ENCODE assay signal across 1 cellular context in genomic region chrX:154378059-154378798, GRCh38.
TF ChIP-seq lines count a peak whose summit lies in the region.

No MANE protein-coding gene starts in this region.

TF ChIP-seq in HEK293, 187 proteins besides CTCF, POLR2A, EP300 and RAD21 (continued from another document and continues in another):
- TF ChIP-seq, protein P1, sequence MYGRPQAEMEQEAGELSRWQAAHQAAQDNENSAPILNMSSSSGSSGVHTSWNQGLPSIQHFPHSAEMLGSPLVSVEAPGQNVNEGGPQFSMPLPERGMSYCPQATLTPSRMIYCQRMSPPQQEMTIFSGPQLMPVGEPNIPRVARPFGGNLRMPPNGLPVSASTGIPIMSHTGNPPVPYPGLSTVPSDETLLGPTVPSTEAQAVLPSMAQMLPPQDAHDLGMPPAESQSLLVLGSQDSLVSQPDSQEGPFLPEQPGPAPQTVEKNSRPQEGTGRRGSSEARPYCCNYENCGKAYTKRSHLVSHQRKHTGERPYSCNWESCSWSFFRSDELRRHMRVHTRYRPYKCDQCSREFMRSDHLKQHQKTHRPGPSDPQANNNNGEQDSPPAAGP (tag by site-specific recombination; IDR thresholded peaks at IDR 0.05), result no peak
- TF ChIP-seq ZFP3 (tag by site-specific recombination; IDR thresholded peaks at IDR 0.05; ENCODE audit: low read depth) (no peak), ZNF223 (tag by site-specific recombination; IDR thresholded peaks at IDR 0.05) (no peak), ZNF529 (tag by site-specific recombination; IDR thresholded peaks at IDR 0.05; ENCODE audit: insufficient replicate concordance) (no peak), ZNF624 (tag by site-specific recombination; IDR thresholded peaks at IDR 0.05) (no peak), ZSCAN16 (tag by site-specific recombination; IDR thresholded peaks at IDR 0.05) (no peak), ZNF426 (tag by site-specific recombination; IDR thresholded peaks at IDR 0.05) (no peak), KLF8 (tag by site-specific recombination; IDR thresholded peaks at IDR 0.05) (peak; percentile 4; the same call in 1 of the 2 replicates), ZNF266 (tag by site-specific recombination; IDR thresholded peaks at IDR 0.05; ENCODE audit: low read depth) (no peak), REST (tag by site-specific recombination; IDR thresholded peaks at IDR 0.05) (no peak), ZNF148 (tag by site-specific recombination; IDR thresholded peaks at IDR 0.05; ENCODE audit: borderline replicate concordance) (no peak), GLI4 (tag by site-specific recombination; IDR thresholded peaks at IDR 0.05) (no peak), ZNF830 (tag by site-specific recombination; IDR thresholded peaks at IDR 0.05; ENCODE audit: low read depth) (no peak), ZBTB1 (tag by site-specific recombination; IDR thresholded peaks at IDR 0.05) (peak; percentile 19; the same call in 1 of the 2 replicates), ZNF175 (tag by site-specific recombination; IDR thresholded peaks at IDR 0.05) (no peak), ZNF423 (tag by site-specific recombination; IDR thresholded peaks at IDR 0.05) (no peak), ZNF155 (tag by site-specific recombination; IDR thresholded peaks at IDR 0.05) (no peak), ZNF664 (tag by site-specific recombination; IDR thresholded peaks at IDR 0.05) (no peak), ZNF112 (tag by site-specific recombination; IDR thresholded peaks at IDR 0.05) (no peak), ZBTB21 (tag by site-specific recombination; IDR thresholded peaks at IDR 0.05) (no peak), ZSCAN30 (tag by site-specific recombination; IDR thresholded peaks at IDR 0.05) (peak; percentile 30; the same call in 1 of the 2 replicates), ZNF777 (tag by site-specific recombination; IDR thresholded peaks at IDR 0.05; ENCODE audit: borderline replicate concordance) (no peak), ZNF600 (tag by site-specific recombination; IDR thresholded peaks at IDR 0.05) (peak; percentile 52), ZEB2 (tag by site-specific recombination; IDR thresholded peaks at IDR 0.05) (no peak), IKZF3 (tag by site-specific recombination; IDR thresholded peaks at IDR 0.05) (no peak), ZNF23 (tag by site-specific recombination; IDR thresholded peaks at IDR 0.05; ENCODE audit: borderline replicate concordance) (no peak), ZBTB10 (tag by site-specific recombination; IDR thresholded peaks at IDR 0.05) (no peak; the same call in 1 of the 2 replicates), ZBTB6 (tag by site-specific recombination; IDR thresholded peaks at IDR 0.05) (0 out of 2 replicates have a peak, but pooled peaks have one; percentile 29), GLIS1 (tag by site-specific recombination; IDR thresholded peaks at IDR 0.05) (peak; percentile 60), ZNF366 (tag by site-specific recombination; conservative IDR thresholded peaks at IDR 0.05) (peak; percentile 48; the same call in 1 of the 2 replicates), GLIS2 (tag by site-specific recombination; IDR thresholded peaks at IDR 0.05) (peak; percentile 82), HOXC10 (CRISPR knock-in tag; IDR thresholded peaks at IDR 0.05) (no peak), ZNF707 (tag by site-specific recombination; IDR thresholded peaks at IDR 0.05) (no peak), ZNF19 (tag by site-specific recombination; IDR thresholded peaks at IDR 0.05; ENCODE audit: low read depth) (no peak), ZNF16 (tag by site-specific recombination; IDR thresholded peaks at IDR 0.05; ENCODE audit: low read depth) (no peak), PRDM10 (tag by site-specific recombination; IDR thresholded peaks at IDR 0.05) (peak; percentile 63)
- TF ChIP-seq, protein P2, sequence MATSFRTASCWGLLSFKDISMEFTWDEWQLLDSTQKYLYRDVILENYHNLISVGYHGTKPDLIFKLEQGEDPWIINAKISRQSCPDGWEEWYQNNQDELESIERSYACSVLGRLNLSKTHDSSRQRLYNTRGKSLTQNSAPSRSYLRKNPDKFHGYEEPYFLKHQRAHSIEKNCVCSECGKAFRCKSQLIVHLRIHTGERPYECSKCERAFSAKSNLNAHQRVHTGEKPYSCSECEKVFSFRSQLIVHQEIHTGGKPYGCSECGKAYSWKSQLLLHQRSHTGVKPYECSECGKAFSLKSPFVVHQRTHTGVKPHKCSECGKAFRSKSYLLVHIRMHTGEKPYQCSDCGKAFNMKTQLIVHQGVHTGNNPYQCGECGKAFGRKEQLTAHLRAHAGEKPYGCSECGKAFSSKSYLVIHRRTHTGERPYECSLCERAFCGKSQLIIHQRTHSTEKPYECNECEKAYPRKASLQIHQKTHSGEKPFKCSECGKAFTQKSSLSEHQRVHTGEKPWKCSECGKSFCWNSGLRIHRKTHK (tag by site-specific recombination; IDR thresholded peaks at IDR 0.05), result no peak
- TF ChIP-seq, protein P3, sequence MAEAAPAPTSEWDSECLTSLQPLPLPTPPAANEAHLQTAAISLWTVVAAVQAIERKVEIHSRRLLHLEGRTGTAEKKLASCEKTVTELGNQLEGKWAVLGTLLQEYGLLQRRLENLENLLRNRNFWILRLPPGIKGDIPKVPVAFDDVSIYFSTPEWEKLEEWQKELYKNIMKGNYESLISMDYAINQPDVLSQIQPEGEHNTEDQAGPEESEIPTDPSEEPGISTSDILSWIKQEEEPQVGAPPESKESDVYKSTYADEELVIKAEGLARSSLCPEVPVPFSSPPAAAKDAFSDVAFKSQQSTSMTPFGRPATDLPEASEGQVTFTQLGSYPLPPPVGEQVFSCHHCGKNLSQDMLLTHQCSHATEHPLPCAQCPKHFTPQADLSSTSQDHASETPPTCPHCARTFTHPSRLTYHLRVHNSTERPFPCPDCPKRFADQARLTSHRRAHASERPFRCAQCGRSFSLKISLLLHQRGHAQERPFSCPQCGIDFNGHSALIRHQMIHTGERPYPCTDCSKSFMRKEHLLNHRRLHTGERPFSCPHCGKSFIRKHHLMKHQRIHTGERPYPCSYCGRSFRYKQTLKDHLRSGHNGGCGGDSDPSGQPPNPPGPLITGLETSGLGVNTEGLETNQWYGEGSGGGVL (tag by site-specific recombination; IDR thresholded peaks at IDR 0.05), result peak; percentile 34; the same call in 1 of the 2 replicates
- TF ChIP-seq, protein P4, sequence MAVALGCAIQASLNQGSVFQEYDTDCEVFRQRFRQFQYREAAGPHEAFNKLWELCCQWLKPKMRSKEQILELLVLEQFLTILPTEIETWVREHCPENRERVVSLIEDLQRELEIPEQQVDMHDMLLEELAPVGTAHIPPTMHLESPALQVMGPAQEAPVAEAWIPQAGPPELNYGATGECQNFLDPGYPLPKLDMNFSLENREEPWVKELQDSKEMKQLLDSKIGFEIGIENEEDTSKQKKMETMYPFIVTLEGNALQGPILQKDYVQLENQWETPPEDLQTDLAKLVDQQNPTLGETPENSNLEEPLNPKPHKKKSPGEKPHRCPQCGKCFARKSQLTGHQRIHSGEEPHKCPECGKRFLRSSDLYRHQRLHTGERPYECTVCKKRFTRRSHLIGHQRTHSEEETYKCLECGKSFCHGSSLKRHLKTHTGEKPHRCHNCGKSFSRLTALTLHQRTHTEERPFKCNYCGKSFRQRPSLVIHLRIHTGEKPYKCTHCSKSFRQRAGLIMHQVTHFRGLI (tag by site-specific recombination; IDR thresholded peaks at IDR 0.05), result peak; percentile 31; the same call in 1 of the 2 replicates
